ENCODE assay signal across 1 cellular context in the genomic region with DNA sequence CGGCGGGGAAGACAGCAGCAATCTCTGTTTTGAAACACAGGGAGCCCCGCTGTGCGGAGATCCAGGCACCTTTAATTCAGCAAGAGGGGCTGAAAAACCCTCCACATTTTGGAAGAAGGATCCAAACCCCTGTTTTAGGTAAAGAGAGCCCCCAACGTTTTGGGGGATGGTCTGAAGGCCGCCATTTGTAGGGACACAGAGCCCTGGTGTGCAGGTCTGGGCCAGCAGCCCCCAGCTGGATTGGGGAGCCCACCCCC.
TF ChIP-seq lines count a peak whose summit lies in the region.

No MANE protein-coding gene starts in this region.

TF ChIP-seq in GM12878, 131 proteins besides CTCF, POLR2A, EP300 and RAD21:
- TF ChIP-seq SMAD5 (IDR thresholded peaks at IDR 0.05; ENCODE audit: low read depth): peak; percentile 50; the same call in 1 of the 2 replicates
- TF ChIP-seq PAX8 (IDR thresholded peaks at IDR 0.05): peak; percentile 19; the same call in 1 of the 2 replicates
- TF ChIP-seq, protein P1, sequence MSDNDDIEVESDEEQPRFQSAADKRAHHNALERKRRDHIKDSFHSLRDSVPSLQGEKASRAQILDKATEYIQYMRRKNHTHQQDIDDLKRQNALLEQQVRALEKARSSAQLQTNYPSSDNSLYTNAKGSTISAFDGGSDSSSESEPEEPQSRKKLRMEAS (IDR thresholded peaks at IDR 0.05; ENCODE audit: low read depth, low read length): no peak
- TF ChIP-seq ATF7 (IDR thresholded peaks at IDR 0.05; ENCODE audit: low read depth): 0 out of 2 replicates have a peak, but pooled peaks have one; percentile 2
- TF ChIP-seq, protein P2, sequence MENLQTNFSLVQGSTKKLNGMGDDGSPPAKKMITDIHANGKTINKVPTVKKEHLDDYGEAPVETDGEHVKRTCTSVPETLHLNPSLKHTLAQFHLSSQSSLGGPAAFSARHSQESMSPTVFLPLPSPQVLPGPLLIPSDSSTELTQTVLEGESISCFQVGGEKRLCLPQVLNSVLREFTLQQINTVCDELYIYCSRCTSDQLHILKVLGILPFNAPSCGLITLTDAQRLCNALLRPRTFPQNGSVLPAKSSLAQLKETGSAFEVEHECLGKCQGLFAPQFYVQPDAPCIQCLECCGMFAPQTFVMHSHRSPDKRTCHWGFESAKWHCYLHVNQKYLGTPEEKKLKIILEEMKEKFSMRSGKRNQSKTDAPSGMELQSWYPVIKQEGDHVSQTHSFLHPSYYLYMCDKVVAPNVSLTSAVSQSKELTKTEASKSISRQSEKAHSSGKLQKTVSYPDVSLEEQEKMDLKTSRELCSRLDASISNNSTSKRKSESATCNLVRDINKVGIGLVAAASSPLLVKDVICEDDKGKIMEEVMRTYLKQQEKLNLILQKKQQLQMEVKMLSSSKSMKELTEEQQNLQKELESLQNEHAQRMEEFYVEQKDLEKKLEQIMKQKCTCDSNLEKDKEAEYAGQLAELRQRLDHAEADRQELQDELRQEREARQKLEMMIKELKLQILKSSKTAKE (IDR thresholded peaks at IDR 0.05; ENCODE audit: low read depth, poor library complexity, severe bottlenecking): peak; percentile 1
TF ChIP-seq in GM12878: peak in this region for 4.
